In the genomic region with DNA sequence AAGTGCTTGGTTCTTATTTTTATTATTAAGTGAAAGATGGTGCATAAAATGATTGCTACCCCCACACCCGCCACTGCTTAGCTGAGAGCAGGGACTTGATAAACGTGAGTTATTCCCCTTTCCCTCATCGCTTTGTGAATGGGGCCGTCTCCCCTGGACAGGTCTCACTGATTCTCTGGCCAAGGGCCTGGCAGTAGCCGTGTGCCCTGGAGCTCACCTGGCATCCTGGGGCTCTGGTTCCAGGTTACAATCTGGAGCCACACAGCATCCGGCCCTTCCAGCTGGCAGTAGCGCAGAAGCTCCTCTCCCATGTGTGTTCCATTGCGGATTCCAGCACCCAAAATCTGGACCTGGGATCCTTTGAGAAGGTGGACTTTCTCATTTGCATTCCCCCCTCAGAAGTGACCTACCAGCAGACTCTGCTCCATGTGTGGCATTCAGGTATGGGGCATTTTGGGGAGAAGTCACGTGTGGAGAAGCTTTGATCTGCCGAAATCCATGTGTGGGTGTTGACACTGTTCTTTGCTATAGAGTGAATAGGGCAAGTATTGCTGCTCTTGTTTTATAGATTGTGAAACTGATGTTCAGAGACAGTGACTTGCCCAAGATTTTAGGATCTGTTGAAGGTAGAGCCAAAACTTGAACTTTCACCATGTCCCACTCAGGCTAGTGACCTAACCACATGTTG, we compare ENCODE assay signal across 17 cellular contexts.
DNase-seq lines count a peak whose midpoint lies in the region; TF ChIP-seq lines count a peak whose summit lies in the region.
"Had no signal": no experiment of that assay in that cellular context is flagged by ENCODE, and none has a peak within 500 bp of the region (broad histone marks: within the 10 kb centered on the region; RNA-seq: fewer than 3 reads in every experiment).

No MANE protein-coding gene starts in this region.

- peaks cover 2% of the 10 kb centered on the region for H3K4me1 Mint-ChIP-seq in glutamatergic neuron (ENCODE audit: low read depth, unreplicated experiment)

- peak; percentile 6 for DNase-seq in HT1080 (ENCODE audit: low read depth)
- DNase-seq in SW480 (ENCODE audit: low spot score), result peak; percentile 64
- DNase-seq in glutamatergic neuron, result no peak
- peak; percentile 57 for DNase-seq in spleen
- DNase-seq in DMS 273 (lab: John Stamatoyannopoulos, UW; ENCODE audit: unreplicated experiment), result no peak
- no peak for DNase-seq in ACHN
- DNase-seq in DMS79 (lab: John Stamatoyannopoulos, UW), result no peak
- DNase-seq: NCI-H1048, NCI-H1417 treated with DMSO at 0.1 percent for 48 hours, NCI-H446 treated with DMSO at 0.1 percent for 48 hours, NCI-H526 treated with DMSO at 0.1 percent for 48 hours, SIG-M5, SK-N-SH had no signal

- no peak overlapping the region for H3K4me3 ChIP-seq in spleen
- H3K4me3 ChIP-seq: GM12878, HAP-1 had no signal

- WGBS in spleen, 5 donors, result 80 to 91% (median 88%) methylated on average over 7 to 10 of the region's 10 CpGs

- in situ Hi-C loops in ACHN (cut with HindIII; ENCODE audit: low pct_ligation_motif_present, low pct_unique_long_range_greater_than_20kb, low sequenced_read_pairs), result no loop called here

- H3K4me3 Mint-ChIP-seq in glutamatergic neuron (ENCODE audit: unreplicated experiment), result no peak overlapping the region
- H3K4me3 Mint-ChIP-seq: IgD-negative memory B cell had no signal

- peaks cover 5% of the 10 kb centered on the region for H3K27me3 Mint-ChIP-seq in glutamatergic neuron (ENCODE audit: unreplicated experiment)
- H3K27me3 Mint-ChIP-seq: IgD-negative memory B cell had no signal

- no peaks in the 10 kb centered on the region for H3K36me3 Mint-ChIP-seq in glutamatergic neuron (ENCODE audit: unreplicated experiment)

- peak overlapping the region; percentile 72 for H3K27ac Mint-ChIP-seq in glutamatergic neuron (ENCODE audit: unreplicated experiment)

- no peaks in the 10 kb centered on the region for H3K4me1 ChIP-seq in spleen
- H3K4me1 ChIP-seq: HAP-1 had no signal

- H3K9me3 Mint-ChIP-seq in glutamatergic neuron (ENCODE audit: unreplicated experiment), result no peaks in the 10 kb centered on the region
- H3K9me3 Mint-ChIP-seq: IgD-negative memory B cell had no signal

- no peaks in the 10 kb centered on the region for H3K9me3 ChIP-seq in spleen
- H3K9me3 ChIP-seq: HAP-1, SK-N-SH had no signal

- TF ChIP-seq CTCF in glutamatergic neuron (IDR thresholded peaks at IDR 0.05; ENCODE audit: partially characterized antibody, unreplicated experiment) (no peak), spleen (IDR thresholded peaks at IDR 0.05 in 8 of 11, conservative IDR thresholded peaks at IDR 0.05 in 3 of 11) (no peak)

- intact Hi-C loops in spleen (cut with DNase I; ENCODE audit: low total_unique reads), result no loop called here

- TF ChIP-seq POLR2A in spleen (IDR thresholded peaks at IDR 0.05), result no peak

- no peak overlapping the region for H3K27ac ChIP-seq in spleen
- H3K27ac ChIP-seq: C4-2B had no signal

- peaks cover 0 to 5% (median 0%) of the 10 kb centered on the region in 7 donors for H3K27me3 ChIP-seq in spleen (replicated peaks in 1 of 7)

- no peaks in the 10 kb centered on the region for H3K36me3 ChIP-seq in spleen
- H3K36me3 ChIP-seq: HAP-1 had no signal

Comparison
In these comparisons a context has a peak if more than half of its experiments do, and no peak if none do; other contexts are left out.
1. DNase-seq: peak in HT1080 (single experiment), SW480 (single experiment) and spleen (single experiment); none in glutamatergic neuron (single experiment), DMS 273 (single experiment), ACHN (single experiment) and DMS79 (single experiment).